In genomic region chr20:43945391-43946205, GRCh38 we compare ENCODE assay signal across 16 cellular contexts.
"Had no signal": no experiment of that assay in that cellular context is flagged by ENCODE, and none has a peak within 500 bp of the region (broad histone marks: within the 10 kb centered on the region; RNA-seq: fewer than 3 reads in every experiment).

No MANE protein-coding gene starts in this region.

- H3K27ac ChIP-seq: cardiac muscle cell, coronary artery, heart left ventricle, ovary, suprapubic skin, upper lobe of left lung had no signal

- H3K4me3 ChIP-seq: cardiac muscle cell, coronary artery, heart left ventricle, ovary, suprapubic skin, upper lobe of left lung had no signal

- H3K9me3 ChIP-seq: heart left ventricle, ovary, suprapubic skin, upper lobe of left lung had no signal

- H3K36me3 Mint-ChIP-seq: T-cell had no signal

- H3K4me1 Mint-ChIP-seq: neural crest cell had no signal

- H3K36me3 ChIP-seq: cardiac muscle cell, heart left ventricle, ovary, suprapubic skin, upper lobe of left lung had no signal

- H3K27me3 ChIP-seq: cardiac muscle cell, ovary, upper lobe of left lung had no signal

- H3K4me3 Mint-ChIP-seq: neural crest cell had no signal

- DNase-seq: activated CD4-positive, alpha-beta T cell treated with anti-CD3 and anti-CD28 coated beads, Interleukin-2, amount 50 U/mL, for 1 hour; activated CD4-positive, CD25-positive, alpha-beta regulatory T cell; activated gamma-delta T cell treated with Interleukin-2 at 50 U/mL for 16 hours; activated T-cell treated with anti-CD3 and anti-CD28 coated beads, Interleukin-2, amount 50 U/mL, for 1 hour; effector memory CD4-positive, alpha-beta T cell; heart left ventricle; left colon; ovary; stimulated activated CD4-positive, alpha-beta T cell treated with anti-CD3 and anti-CD28 coated beads, Interleukin-12 subunit alpha, Interleukin-12 subunit beta, amount 100 ng/mL, for 4 hours; stimulated activated naive CD8-positive, alpha-beta T cell treated with anti-CD3 and anti-CD28 coated beads, Interleukin-15, Interleukin-2, amounts not matched to agents 100 U/mL and 50 U/mL, for 24 hours; T-cell had no signal

- H3K9me3 Mint-ChIP-seq: neural crest cell, T-cell had no signal

- ATAC-seq: heart left ventricle; left colon; stimulated activated naive CD8-positive, alpha-beta T cell treated with anti-CD3 and anti-CD28 coated beads, Interleukin-15, Interleukin-2, amounts not matched to agents 100 U/mL and 50 U/mL, for 24 hours had no signal
